ENCODE assay signal across 11 cellular contexts in the genomic region with DNA sequence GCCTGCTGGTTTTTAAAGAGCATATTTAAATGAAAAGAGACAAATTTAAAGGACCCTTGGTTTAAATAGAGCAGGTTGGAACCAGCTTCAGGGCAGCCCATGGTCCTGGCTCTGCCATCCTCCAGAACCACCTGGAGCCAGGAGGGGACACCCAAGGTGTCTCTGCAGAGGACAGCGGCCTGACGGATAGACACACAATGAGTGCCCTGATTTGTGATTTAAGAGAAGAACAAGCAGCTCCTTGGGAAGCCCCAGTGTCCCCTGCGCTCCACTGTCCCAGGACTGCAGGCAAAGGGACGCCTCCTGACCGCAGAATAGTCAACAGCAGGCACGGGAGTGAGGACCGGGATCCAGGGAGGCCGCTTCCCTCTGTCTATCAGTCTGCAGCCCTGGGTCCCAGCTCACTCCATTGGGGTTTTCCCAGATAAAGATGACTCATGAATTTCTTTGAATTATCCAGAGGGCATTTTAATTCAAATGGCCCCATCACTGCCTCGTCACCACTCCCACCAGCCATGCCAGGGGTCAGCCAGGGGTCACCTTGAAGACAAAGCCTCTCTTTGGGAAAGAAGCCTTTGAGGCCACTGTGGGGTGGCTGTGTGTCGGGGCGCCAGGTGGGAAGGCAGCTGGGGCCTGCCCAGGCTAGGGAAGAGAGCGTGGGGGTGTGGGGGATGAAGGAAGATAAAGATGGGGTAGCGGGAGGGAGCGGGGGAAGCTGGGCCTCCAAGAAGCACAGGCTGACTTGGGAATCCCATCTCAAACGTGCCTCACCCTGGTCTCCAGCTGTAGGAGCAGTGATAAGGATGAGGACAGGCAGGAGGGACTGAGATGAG. TPM values are rescaled to one million over a fixed set of nuclear protein-coding genes. Genes with fewer than 3 reads are reported as not detected.
DNase-seq lines count a peak whose midpoint lies in the region; ATAC-seq, FAIRE-seq and TF ChIP-seq lines count a peak whose summit lies in the region.
"Not testable (repeated sequence)": the region's sequence is repeated elsewhere in the genome, so short reads cannot be mapped to it uniquely, and the experiment has no call there.
"Had no signal": no experiment of that assay in that cellular context is flagged by ENCODE, and none has a peak within 500 bp of the region (broad histone marks: within the 10 kb centered on the region; RNA-seq: fewer than 3 reads in every experiment).

No MANE protein-coding gene starts in this region.

- H4K8ac ChIP-seq in H9 (replicated peaks; ENCODE audit: insufficient read length, low read depth, low read length) = not testable (repeated sequence)

- H3K4ac ChIP-seq in H9 (ENCODE audit: low read depth, low read length) = not testable (repeated sequence)

- not testable (repeated sequence) for H3K56ac ChIP-seq in H9 (ENCODE audit: insufficient read length, low read depth, low read length)

- CTCF ChIA-PET in PC-9 (lab: Charles Lee) = not testable (repeated sequence)

- peak overlapping the region; percentile 73; the same call in 1 of the 2 replicates for H3K14ac ChIP-seq in H9 (ENCODE audit: insufficient read depth, low read length)

- H3K9me2 ChIP-seq in PC-9 (ENCODE audit: insufficient read depth) = not testable (repeated sequence)

- H2BK5ac ChIP-seq in H9 (ENCODE audit: insufficient read length, low read length) = not testable (repeated sequence)

- H2AFZ ChIP-seq in H9 (ENCODE audit: low read length); PC-9; astrocyte (ENCODE audit: low read depth, low read length): not testable (repeated sequence)

- H3K27ac Mint-ChIP-seq in H9 (peak overlapping the region in 2 of 3 experiments; percentile 39 to 70; a peak in 2 of 7 replicates), neural crest cell (ENCODE audit: unreplicated experiment) (peak overlapping the region; percentile 57)
- not testable (repeated sequence) for H3K27ac Mint-ChIP-seq in astrocyte (ENCODE audit: unreplicated experiment)

- H4K20me1 ChIP-seq in BLaER1; H9 (ENCODE audit: control insufficient read depth, insufficient read depth, insufficient read length); PC-9 (ENCODE audit: insufficient read depth); astrocyte (ENCODE audit: insufficient read depth, low read length): not testable (repeated sequence)

- H3K9me3 ChIP-seq in BLaER1; H9 (ENCODE audit: control insufficient read depth, low read depth, low read length); PC-9 (ENCODE audit: insufficient read depth, low read depth); astrocyte (ENCODE audit: insufficient read depth, low read depth, low read length); thyroid gland: not testable (repeated sequence)

- not testable (repeated sequence) for H2BK15ac ChIP-seq in H9 (ENCODE audit: low read depth, low read length)

- peaks cover 86% of the 10 kb centered on the region for H3K4me1 ChIP-seq in BLaER1
- peaks cover 13% of the 10 kb centered on the region; the same call in 1 of the 2 replicates for H3K4me1 ChIP-seq in H9 (ENCODE audit: insufficient read depth, low read length)
- H3K4me1 ChIP-seq in PC-9 (replicated peaks; ENCODE audit: insufficient read depth) = peaks cover 55% of the 10 kb centered on the region
- H3K4me1 ChIP-seq in astrocyte (ENCODE audit: insufficient read depth, low read length) = peaks cover 27% of the 10 kb centered on the region
- peaks cover 23 to 37% of the 10 kb centered on the region in 2 donors for H3K4me1 ChIP-seq in thyroid gland

- not testable (repeated sequence) for BruUV-seq in PC-9 (replicated peaks; lab: Mats Ljungman, UMichigan)

- not testable (repeated sequence) for TF ChIP-seq CTCF in H9 (conservative IDR thresholded peaks at IDR 0.05); PC-9 (conservative IDR thresholded peaks at IDR 0.05); astrocyte (IDR thresholded peaks at IDR 0.05; ENCODE audit: insufficient read depth, low read depth, low read length); epithelial cell of esophagus (IDR thresholded peaks at IDR 0.05; ENCODE audit: insufficient read depth, low read depth, low read length, missing control alignments); neural crest cell (conservative IDR thresholded peaks at IDR 0.05); thyroid gland (IDR thresholded peaks at IDR 0.05)

- not testable (repeated sequence) for H3K9ac ChIP-seq in BLaER1; H9 (ENCODE audit: extremely low read depth, insufficient read length, low read length)
- H3K9ac ChIP-seq in astrocyte (ENCODE audit: low read length) = peak overlapping the region; percentile 10

- peak overlapping the region in 1 of 2 experiments; percentile 22; a peak in 1 of 5 replicates for H3K4me3 Mint-ChIP-seq in H9
- not testable (repeated sequence) for H3K4me3 Mint-ChIP-seq in astrocyte (ENCODE audit: unreplicated experiment); neural crest cell

- H2BK120ac ChIP-seq in H9 (ENCODE audit: low read depth, low read length, poor library complexity, severe bottlenecking) = not testable (repeated sequence)

- H3K9me3 Mint-ChIP-seq in H9; astrocyte (ENCODE audit: unreplicated experiment); neural crest cell: not testable (repeated sequence)

- H2AK5ac ChIP-seq in H9 (ENCODE audit: insufficient read length, low read length) = not testable (repeated sequence)

- not testable (repeated sequence) for H3K79me2 ChIP-seq in H9 (ENCODE audit: insufficient read depth, low read length); PC-9 (ENCODE audit: low read depth); astrocyte (ENCODE audit: insufficient read depth, low read length)

- not testable (repeated sequence) for H3K36me3 Mint-ChIP-seq in H9 (ENCODE audit: insufficient read depth in 1 of 3, low read depth in 3 of 3); astrocyte (ENCODE audit: low read depth, unreplicated experiment); neural crest cell (ENCODE audit: low read depth)

- intact Hi-C loops in PC-9 (cut with micrococcal nuclease; ENCODE audit: unreplicated experiment) = loop anchor here (5.0 kb wide), 1 partner anchor 149 kb away; no protein-coding TSS in a partner anchor
- intact Hi-C loops in left ventricle myocardium superior (cut with micrococcal nuclease); thyroid gland (cut with DNase I): not testable (repeated sequence)

- not testable (repeated sequence) for TF ChIP-seq POLR2A in thyroid gland (IDR thresholded peaks at IDR 0.05)

- H2BK20ac ChIP-seq in H9 (ENCODE audit: low read depth, low read length, poor library complexity, severe bottlenecking) = not testable (repeated sequence)

- not testable (repeated sequence) for H3K36me3 ChIP-seq in BLaER1; PC-9 (ENCODE audit: low read depth); astrocyte (ENCODE audit: insufficient read depth, low read length); thyroid gland

- FAIRE-seq in astrocyte (lab: Jason Lieb, UNC) = not testable (repeated sequence)

- H2BK12ac ChIP-seq in H9 (ENCODE audit: insufficient read length, low read depth, low read length) = not testable (repeated sequence)

- H3K4me1 Mint-ChIP-seq in H9 (peaks cover 49 to 67% of the 10 kb centered on the region in 2 experiments), astrocyte (ENCODE audit: low read depth, unreplicated experiment) (peaks cover 13% of the 10 kb centered on the region), neural crest cell (peaks cover 52% of the 10 kb centered on the region)

- H4K91ac ChIP-seq in H9 (ENCODE audit: insufficient read length, low read depth, low read length) = not testable (repeated sequence)

- not testable (repeated sequence) for ATAC-seq in left ventricle myocardium superior

- H3K27me3 ChIP-seq in BLaER1; H9 (ENCODE audit: insufficient read depth, low read length); PC-9 (ENCODE audit: insufficient read depth, low read depth); astrocyte (ENCODE audit: insufficient read depth, low read length); thyroid gland: not testable (repeated sequence)

- H3K27ac ChIP-seq in BLaER1 (peak overlapping the region; percentile 22; the same call in 1 of the 2 replicates), astrocyte (ENCODE audit: low read depth, low read length) (peak overlapping the region; percentile 53), thyroid gland (peak overlapping the region; percentile 94 to 98 (median 97))
- not testable (repeated sequence) for H3K27ac ChIP-seq in H9 (ENCODE audit: insufficient read length, low read depth, low read length); PC-9

- peak overlapping the region; percentile 94 for H3K4me2 ChIP-seq in BLaER1
- H3K4me2 ChIP-seq in H9 (ENCODE audit: insufficient read depth, insufficient read length, low read length) = not testable (repeated sequence)
- peak overlapping the region; percentile 25; the same call in 1 of the 2 replicates for H3K4me2 ChIP-seq in PC-9
- peak overlapping the region; percentile 37 for H3K4me2 ChIP-seq in astrocyte (ENCODE audit: low read length)

- DNase-seq in H9, thyroid gland: not testable (repeated sequence)
- peak in 1 of 2 experiments; percentile 44 for DNase-seq in PC-9
- DNase-seq in astrocyte (ENCODE audit: low read depth) = peak; percentile 75
- peak; percentile 62 for DNase-seq in epithelial cell of esophagus (ENCODE audit: low read depth)
- peak; percentile 51 for DNase-seq in left ventricle myocardium superior
- DNase-seq in neural crest cell (ENCODE audit: low read depth, low spot score) = peak; percentile 39

- H3K27me3 Mint-ChIP-seq in H9 (ENCODE audit: low read depth); neural crest cell (ENCODE audit: low read depth): not testable (repeated sequence)
- peaks cover 15% of the 10 kb centered on the region for H3K27me3 Mint-ChIP-seq in astrocyte (ENCODE audit: low read depth, unreplicated experiment)

- peak overlapping the region; percentile 50 for H3K18ac ChIP-seq in H9 (ENCODE audit: insufficient read length, low read depth, low read length)

- not testable (repeated sequence) for H3T11ph ChIP-seq in H9 (ENCODE audit: low read length)

- POLR2A ChIA-PET in PC-9 (lab: Charles Lee; ENCODE audit: unreplicated experiment) = interaction anchor here (0.6 kb wide), 1 partner anchor 101 kb away, joined by 3 read pairs; no protein-coding TSS in a partner anchor

- H3K4me3 ChIP-seq in BLaER1; PC-9; astrocyte (ENCODE audit: insufficient read depth, low read depth, low read length); epithelial cell of esophagus (ENCODE audit: low read length); thyroid gland (replicated peaks in 1 of 3): not testable (repeated sequence)

- H3K23ac ChIP-seq in H9 (ENCODE audit: insufficient read length, low read depth, low read length) = not testable (repeated sequence)

- H3F3A ChIP-seq in PC-9 (ENCODE audit: insufficient read depth, low read depth) = peaks cover 40% of the 10 kb centered on the region

- H3K79me1 ChIP-seq in H9 (ENCODE audit: insufficient read depth, low read depth, low read length, poor library complexity, severe bottlenecking) = not testable (repeated sequence)

- not testable (repeated sequence) for H3K23me2 ChIP-seq in H9 (ENCODE audit: insufficient read length, low read depth, low read length, poor library complexity, severe bottlenecking)

- no CpG with 5 or more reads among the region's 15 CpGs for WGBS in H9 (ENCODE audit: extremely low coverage, insufficient read length, low lambda C conversion rate)
- 84 to 92% methylated on average over 9 of the region's 15 CpGs for WGBS in thyroid gland, 2 donors

- not testable (repeated sequence) for H4K5ac ChIP-seq in H9 (ENCODE audit: insufficient read length, low read depth, low read length)

RNA-seq across cellular contexts. Expression of gene RIPOR3, which starts 53.1 kb away (rescaled TPM):
- total RNA-seq in H9 (2021) (0.46 and 0.48 TPM in 2 replicates), PC-9 (2021) (4.1 and 6.3 TPM in 2 replicates), astrocyte (0.29 and 0.39 TPM in 2 replicates), left ventricle myocardium superior (8.0 TPM), neural crest cell (0.43 and 0.44 TPM in 2 replicates), thyroid gland (10 to 100 TPM in 1 of 4 donors, 1 to 10 TPM in 3; 6.2 to 23.9 (median 9.5) TPM)
- total RNA-seq: activated CD4-positive, alpha-beta T cell treated with anti-CD3 and anti-CD28 coated beads, Interleukin-2, amount 10 ng/mL, durations not matched to agents 24 days and 14 days; activated naive CD8-positive, alpha-beta T cell treated with anti-CD3 and anti-CD28 coated beads for 36 hours; activated T-helper 17 cell treated with anti-CD3 and anti-CD28 coated beads, Interleukin-2, amount 50 U/mL, for 72 hours had no signal
